ENCODE assay signal across 1 cellular context in genomic region chr4:163273922-163274321, GRCh38.
TF ChIP-seq lines count a peak whose summit lies in the region.

No MANE protein-coding gene starts in this region.

TF ChIP-seq in GM23338, 12 proteins besides CTCF, POLR2A, EP300 and RAD21 (continued from another document):
- TF ChIP-seq ETS1 (IDR thresholded peaks at IDR 0.05) = no peak
- TF ChIP-seq EZH2phosphoT487 (IDR thresholded peaks at IDR 0.05; ENCODE audit: unreplicated experiment) = no peak
- TF ChIP-seq POLR2AphosphoS5 (IDR thresholded peaks at IDR 0.05; ENCODE audit: low read depth) = no peak
- TF ChIP-seq REST (IDR thresholded peaks at IDR 0.05; ENCODE audit: unreplicated experiment) = no peak
